ENCODE assay signal across 27 cellular contexts in genomic region chr22:41992496-41992895, GRCh38. TPM values are rescaled to one million over a fixed set of nuclear protein-coding genes. Genes with fewer than 3 reads are reported as not detected.
"Had no signal": no experiment of that assay in that cellular context is flagged by ENCODE, and none has a peak within 500 bp of the region (broad histone marks: within the 10 kb centered on the region; RNA-seq: fewer than 3 reads in every experiment).

No MANE protein-coding gene starts in this region.

- H3K27ac Mint-ChIP-seq: activated CD8-positive, alpha-beta memory T cell treated with anti-CD3 and anti-CD28 coated beads, Interleukin-2, amount 10 ng/mL, durations not matched to agents 7 days and 5 days; activated CD8-positive, alpha-beta T cell treated with anti-CD3 and anti-CD28 coated beads, Interleukin-2, amount 10 ng/mL, durations not matched to agents 7 days and 5 days; activated naive CD4-positive, alpha-beta T cell treated with anti-CD3 and anti-CD28 coated beads, Interleukin-2, amount 10 ng/mL, durations not matched to agents 7 days and 5 days; activated naive CD8-positive, alpha-beta T cell treated with anti-CD3 and anti-CD28 coated beads for 36 hours had no signal

- H3K27me3 ChIP-seq: ascending aorta, body of pancreas had no signal

- H3K4me3 Mint-ChIP-seq: activated CD8-positive, alpha-beta memory T cell treated with anti-CD3 and anti-CD28 coated beads, Interleukin-2, amount 10 ng/mL, durations not matched to agents 7 days and 5 days; activated CD8-positive, alpha-beta T cell treated with anti-CD3 and anti-CD28 coated beads, Interleukin-2, amount 10 ng/mL, durations not matched to agents 7 days and 5 days; activated naive CD4-positive, alpha-beta T cell treated with anti-CD3 and anti-CD28 coated beads, Interleukin-2, amount 10 ng/mL, durations not matched to agents 7 days and 5 days; activated naive CD8-positive, alpha-beta T cell treated with anti-CD3 and anti-CD28 coated beads for 36 hours; activated T-cell treated with anti-CD3 and anti-CD28 coated beads, Interleukin-2, amount 50 U/mL, for 4 hours; central memory CD8-positive, alpha-beta T cell had no signal

- H3K9me3 ChIP-seq: ascending aorta, body of pancreas, SJCRH30, SK-N-SH had no signal

- H3K36me3 Mint-ChIP-seq: activated CD8-positive, alpha-beta memory T cell treated with anti-CD3 and anti-CD28 coated beads, Interleukin-2, amount 10 ng/mL, durations not matched to agents 7 days and 5 days; activated naive CD4-positive, alpha-beta T cell treated with anti-CD3 and anti-CD28 coated beads, Interleukin-2, amount 10 ng/mL, durations not matched to agents 7 days and 5 days; activated naive CD8-positive, alpha-beta T cell treated with anti-CD3 and anti-CD28 coated beads for 36 hours had no signal

- H3K4me3 ChIP-seq: ascending aorta, body of pancreas, SJCRH30 had no signal

- DNase-seq: activated CD4-positive, alpha-beta T cell treated with anti-CD3 and anti-CD28 coated beads for 48 hours; activated CD4-positive, alpha-beta T cell treated with anti-CD3 and anti-CD28 coated beads, Interleukin-2, amount 50 U/mL, for 4 hours; activated CD8-positive, alpha-beta memory T cell treated with anti-CD3 and anti-CD28 coated beads, Interleukin-2, amount 10 ng/mL, durations not matched to agents 7 days and 5 days; activated CD8-positive, alpha-beta T cell treated with anti-CD3 and anti-CD28 coated beads, Interleukin-2, amount 10 ng/mL, durations not matched to agents 7 days and 5 days; activated gamma-delta T cell treated with Interleukin-2 at 50 U/mL for 16 hours; activated naive CD4-positive, alpha-beta T cell treated with anti-CD3 and anti-CD28 coated beads, Interleukin-2, amount 10 ng/mL, durations not matched to agents 7 days and 5 days; activated naive CD8-positive, alpha-beta T cell treated with anti-CD3 and anti-CD28 coated beads for 36 hours; activated T-cell treated with anti-CD3 and anti-CD28 coated beads, Interleukin-2, amount 50 U/mL, for 4 hours; body of pancreas; NCI-H1092; NCI-H1417 treated with DMSO at 0.1 percent for 48 hours; NCI-H187; NCI-H2081; NCI-H510A treated with DMSO at 0.1 percent for 48 hours; NCI-H69; NK-92 treated with Interleukin-12 subunit alpha and Interleukin-12 subunit beta, amount 100 ng/mL, for 24 hours; OCI-M1; Right ventricle myocardium superior; SJCRH30; SK-N-SH; SW 1271 had no signal

- H3K27me3 Mint-ChIP-seq: activated naive CD8-positive, alpha-beta T cell treated with anti-CD3 and anti-CD28 coated beads for 36 hours had no signal

- H3K36me3 ChIP-seq: ascending aorta, SJCRH30 had no signal

- ATAC-seq: activated CD4-positive, CD25-positive, alpha-beta regulatory T cell treated with anti-CD3 and anti-CD28 coated beads, Interleukin-2, amount 50 U/mL, for 24 hours; activated CD8-positive, alpha-beta memory T cell treated with anti-CD3 and anti-CD28 coated beads, Interleukin-2, amount 10 ng/mL, durations not matched to agents 7 days and 5 days; activated CD8-positive, alpha-beta T cell treated with anti-CD3 and anti-CD28 coated beads, Interleukin-2, amount 10 ng/mL, durations not matched to agents 7 days and 5 days; activated T-cell treated with anti-CD3 and anti-CD28 coated beads, Interleukin-2, amount 50 U/mL, for 4 hours; body of pancreas; Panc1 had no signal

- H3K4me1 Mint-ChIP-seq: activated naive CD8-positive, alpha-beta T cell treated with anti-CD3 and anti-CD28 coated beads for 36 hours; central memory CD8-positive, alpha-beta T cell had no signal

- H3K9me3 Mint-ChIP-seq: activated naive CD4-positive, alpha-beta T cell treated with anti-CD3 and anti-CD28 coated beads, Interleukin-2, amount 10 ng/mL, durations not matched to agents 7 days and 5 days; activated naive CD8-positive, alpha-beta T cell treated with anti-CD3 and anti-CD28 coated beads for 36 hours; activated T-cell treated with anti-CD3 and anti-CD28 coated beads, Interleukin-2, amount 50 U/mL, for 4 hours; central memory CD8-positive, alpha-beta T cell had no signal

- H3K4me1 ChIP-seq: ascending aorta, body of pancreas, SJCRH30 had no signal

- H3K27ac ChIP-seq: ascending aorta, body of pancreas, KMS-11, RWPE1, SJCRH30 had no signal

RNA-seq across cellular contexts. Expression of gene WBP2NL, which starts 6.1 kb away (rescaled TPM):
- total RNA-seq: ascending aorta, SJCRH30 had no signal

RNA-seq across cellular contexts. Expression of gene SEPTIN3, which starts 23.3 kb away (rescaled TPM):
- total RNA-seq: ascending aorta had no signal

RNA-seq across cellular contexts. Expression of gene CENPM, which starts 45.5 kb away (rescaled TPM):
- total RNA-seq: ascending aorta, body of pancreas had no signal
